Comparison of ENCODE assay signal across 11 cellular contexts in genomic region chr6:32855467-32856174, GRCh38. TPM values are rescaled to one million over a fixed set of nuclear protein-coding genes. Genes with fewer than 3 reads are reported as not detected.
DNase-seq lines count a peak whose midpoint lies in the region; ATAC-seq and TF ChIP-seq lines count a peak whose summit lies in the region.
"Had no signal": no experiment of that assay in that cellular context is flagged by ENCODE, and none has a peak within 500 bp of the region (broad histone marks: within the 10 kb centered on the region; RNA-seq: fewer than 3 reads in every experiment).

No MANE protein-coding gene starts in this region.

- peak overlapping the region; percentile 76 for H3K27ac ChIP-seq in OCI-LY1 (ENCODE audit: low read depth, low read length, poor library complexity, severe bottlenecking)
- H3K27ac ChIP-seq in esophagus squamous epithelium: peak overlapping the region in 3 of 4 donors; percentile 4 to 98 (median 98)
- H3K27ac ChIP-seq in spleen: peak overlapping the region; percentile 94 to 100 (median 99)
- H3K27ac ChIP-seq: 22Rv1 had no signal

- peaks cover 78% of the 10 kb centered on the region for H3K36me3 Mint-ChIP-seq in T-helper 1 cell treated with Interleukin-12 subunit alpha and Interleukin-12 subunit beta and Interleukin-4 antibody, amounts not matched to agents 30 μg/mL and 1 μg/mL, for 36 hours (ENCODE audit: low read depth)

- H3K4me1 Mint-ChIP-seq in T-helper 1 cell treated with Interleukin-12 subunit alpha and Interleukin-12 subunit beta and Interleukin-4 antibody, amounts not matched to agents 30 μg/mL and 1 μg/mL, for 36 hours (ENCODE audit: low read depth): peaks cover 54% of the 10 kb centered on the region

- intact Hi-C loops in esophagus squamous epithelium (cut with DNase I): no loop called here
- intact Hi-C loops in spleen (cut with DNase I; ENCODE audit: low total_unique reads): no loop called here

- H3K27me3 ChIP-seq in OCI-LY1 (ENCODE audit: insufficient read depth, low read length) (no peaks in the 10 kb centered on the region), esophagus squamous epithelium (no peaks in the 10 kb centered on the region), spleen (replicated peaks in 1 of 7) (no peaks in the 10 kb centered on the region)
- H3K27me3 ChIP-seq: pancreas had no signal

- ATAC-seq in GM21529 (IDR thresholded peaks at IDR 0.05; ENCODE audit: unreplicated experiment) (no peak), GM18505 (IDR thresholded peaks at IDR 0.05; ENCODE audit: unreplicated experiment) (no peak)
- ATAC-seq: pancreas had no signal

- H2AFZ ChIP-seq in OCI-LY1 (ENCODE audit: low read length): no peak overlapping the region

- H3K4me1 ChIP-seq in OCI-LY1 (ENCODE audit: insufficient read depth, low read length, severe bottlenecking): peaks cover 37% of the 10 kb centered on the region
- H3K4me1 ChIP-seq in esophagus squamous epithelium: peaks cover 6 to 45% (median 29%) of the 10 kb centered on the region in 3 donors
- peaks cover 45 to 83% (median 67%) of the 10 kb centered on the region in 6 donors for H3K4me1 ChIP-seq in spleen

- no peaks in the 10 kb centered on the region for H3K9me2 ChIP-seq in OCI-LY1 (ENCODE audit: low read depth, low read length)

- TF ChIP-seq POLR2A in esophagus squamous epithelium (IDR thresholded peaks at IDR 0.05) (no peak), spleen (IDR thresholded peaks at IDR 0.05) (no peak), GM18505 (IDR thresholded peaks at IDR 0.05; ENCODE audit: borderline replicate concordance, extremely low read depth, insufficient read depth, insufficient read length) (no peak)

- WGBS in esophagus squamous epithelium, 2 donors: 57 to 69% methylated on average over 7 to 8 of the region's 8 CpGs
- 50 to 79% (median 68%) methylated on average over 8 of the region's 8 CpGs for WGBS in spleen, 5 donors

- TF ChIP-seq CTCF in OCI-LY1 (IDR thresholded peaks at IDR 0.05; ENCODE audit: low read length) (no peak), esophagus squamous epithelium (IDR thresholded peaks at IDR 0.05) (no peak), spleen (IDR thresholded peaks at IDR 0.05 in 8 of 11, conservative IDR thresholded peaks at IDR 0.05 in 3 of 11) (no peak), GM10266 (IDR thresholded peaks at IDR 0.05; ENCODE audit: control insufficient read depth, insufficient read depth, low read depth, missing control alignments) (no peak)

- H3K9me3 Mint-ChIP-seq in T-helper 1 cell treated with Interleukin-12 subunit alpha and Interleukin-12 subunit beta and Interleukin-4 antibody, amounts not matched to agents 30 μg/mL and 1 μg/mL, for 36 hours: no peaks in the 10 kb centered on the region

- peak overlapping the region; percentile 95 for H3K4me3 Mint-ChIP-seq in T-helper 1 cell treated with Interleukin-12 subunit alpha and Interleukin-12 subunit beta and Interleukin-4 antibody, amounts not matched to agents 30 μg/mL and 1 μg/mL, for 36 hours

- DNase-seq in T-helper 1 cell (no peak), esophagus squamous epithelium (lab: John Stamatoyannopoulos, UW) (no peak), spleen (no peak), GM10266 (ENCODE audit: extremely low spot score) (no peak)
- DNase-seq: NCI-H146, pancreas had no signal

- peak overlapping the region; percentile 84 for H3K9ac ChIP-seq in OCI-LY1 (ENCODE audit: low read length)

- no peaks in the 10 kb centered on the region for H3K9me3 ChIP-seq in OCI-LY1 (ENCODE audit: low read length)
- no peaks in the 10 kb centered on the region for H3K9me3 ChIP-seq in esophagus squamous epithelium
- H3K9me3 ChIP-seq in spleen: no peaks in the 10 kb centered on the region
- H3K9me3 ChIP-seq: pancreas had no signal

- peak overlapping the region; percentile 77 for H3K4me3 ChIP-seq in OCI-LY1 (ENCODE audit: low read depth, low read length, poor library complexity, severe bottlenecking)
- peak overlapping the region in 1 of 4 donors; percentile 77 for H3K4me3 ChIP-seq in esophagus squamous epithelium
- H3K4me3 ChIP-seq in spleen: peak overlapping the region; percentile 68 to 99 (median 96)

- no peaks in the 10 kb centered on the region for H4K20me1 ChIP-seq in OCI-LY1 (ENCODE audit: insufficient read depth, low read length)

- H3K36me3 ChIP-seq in OCI-LY1 (ENCODE audit: insufficient read depth, low read length) (peaks cover 46% of the 10 kb centered on the region), esophagus squamous epithelium (peaks cover 11 to 45% (median 13%) of the 10 kb centered on the region in 3 donors), spleen (peaks cover 0 to 69% (median 53%) of the 10 kb centered on the region in 6 donors)
- H3K36me3 ChIP-seq: pancreas had no signal

- peak overlapping the region; percentile 98 for H3K4me2 ChIP-seq in OCI-LY1 (ENCODE audit: low read length)

- no peaks in the 10 kb centered on the region for H3K79me2 ChIP-seq in OCI-LY1 (ENCODE audit: insufficient read depth, low read length)

- no peaks in the 10 kb centered on the region for H3F3A ChIP-seq in OCI-LY1 (ENCODE audit: insufficient read depth, low read length)

- no peaks in the 10 kb centered on the region for H3K27me3 Mint-ChIP-seq in T-helper 1 cell treated with Interleukin-12 subunit alpha and Interleukin-12 subunit beta and Interleukin-4 antibody, amounts not matched to agents 30 μg/mL and 1 μg/mL, for 36 hours (ENCODE audit: low read depth)

- peak overlapping the region; percentile 99 for H3K27ac Mint-ChIP-seq in T-helper 1 cell treated with Interleukin-12 subunit alpha and Interleukin-12 subunit beta and Interleukin-4 antibody, amounts not matched to agents 30 μg/mL and 1 μg/mL, for 36 hours

RNA-seq across cellular contexts. Expression of gene PSMB9, which starts 1.6 kb away (rescaled TPM):
- total RNA-seq in esophagus squamous epithelium (10 to 100 TPM in 2 of 4 donors, 1 to 10 TPM in 2; 5.2 to 93.7 (median 12.0) TPM), spleen (100 to 1,000 TPM; 141 to 206 (median 169) TPM)
- 100 to 1,000 TPM; 172 to 328 (median 204) TPM for polyA plus RNA-seq in spleen

RNA-seq across cellular contexts. Expression of gene TAP1, which starts 2.1 kb away (rescaled TPM):
- total RNA-seq in esophagus squamous epithelium (10 to 100 TPM; 31.7 to 95.5 (median 40.3) TPM), spleen (100 to 1,000 TPM; 108 to 172 (median 147) TPM)
- polyA plus RNA-seq in spleen: 100 to 1,000 TPM in 2 of 3 donors, 10 to 100 TPM in 1; 98.5 to 154 (median 133) TPM

RNA-seq across cellular contexts. Expression of gene PSMB8, which starts 11.8 kb away (rescaled TPM):
- total RNA-seq in esophagus squamous epithelium (100 to 1,000 TPM in 1 of 4 donors, 10 to 100 TPM in 3; 21.6 to 135 (median 42.2) TPM), spleen (100 to 1,000 TPM; 109 to 156 (median 147) TPM)
- 100 to 1,000 TPM; 248 to 288 (median 279) TPM for polyA plus RNA-seq in spleen

RNA-seq across cellular contexts. Expression of gene TAP2, which starts 17.1 kb away (rescaled TPM):
- total RNA-seq in esophagus squamous epithelium (10 to 100 TPM; 25.4 to 28.3 (median 26.7) TPM), spleen (100 to 1,000 TPM in 1 of 7 donors, 10 to 100 TPM in 6; 33.0 to 106 (median 77.9) TPM)
- 10 to 100 TPM; 26.4 to 40.9 (median 34.0) TPM for polyA plus RNA-seq in spleen

RNA-seq across cellular contexts. Expression of gene HLA-DOB, which starts 38.8 kb away (rescaled TPM):
- total RNA-seq in esophagus squamous epithelium: 1 to 10 TPM in 1 of 4 donors, under 1 TPM in 3; 0.34 to 3.6 (median 0.74) TPM
- 10 to 100 TPM; 30.7 to 50.7 (median 43.9) TPM for total RNA-seq in spleen
- 100 to 1,000 TPM; 112 to 179 (median 141) TPM for polyA plus RNA-seq in spleen
